ENCODE assay signal across 22 cellular contexts in genomic region chr20:56914532-56914931, GRCh38.
DNase-seq lines count a peak whose midpoint lies in the region; ATAC-seq, FAIRE-seq and TF ChIP-seq lines count a peak whose summit lies in the region.
"Had no signal": no experiment of that assay in that cellular context is flagged by ENCODE, and none has a peak within 500 bp of the region (broad histone marks: within the 10 kb centered on the region; RNA-seq: fewer than 3 reads in every experiment).

No MANE protein-coding gene starts in this region.

- no peak overlapping the region for H3K27ac Mint-ChIP-seq in HFFc6
- H3K27ac Mint-ChIP-seq: B cell; CD4-positive, alpha-beta T cell; CD8-positive, alpha-beta T cell had no signal

- H4K20me1 ChIP-seq in HepG2 (ENCODE audit: insufficient read depth, low read length) (no peaks in the 10 kb centered on the region), K562 (replicated peaks; ENCODE audit: control insufficient read depth, insufficient read depth, low read length) (no peaks in the 10 kb centered on the region; the same call in 1 of the 2 replicates)
- H4K20me1 ChIP-seq: BLaER1 treated with 17β-estradiol and CSF1 and Interleukin-3, amounts not matched to agents 10 nM and 100 nM had no signal

- H2AFZ ChIP-seq in HepG2 (ENCODE audit: low read length) (no peak overlapping the region), K562 (ENCODE audit: low read depth, low read length) (no peak overlapping the region)

- H3K27ac ChIP-seq in HepG2 (ENCODE audit: extremely low read length, insufficient read depth, low read length) (no peak overlapping the region), right lobe of liver (no peak overlapping the region), SJCRH30 (no peak overlapping the region), K562 (ENCODE audit: extremely low read depth, low read depth, low read length) (no peak overlapping the region)
- H3K27ac ChIP-seq: 22Rv1; A549; BLaER1 treated with 17β-estradiol and CSF1 and Interleukin-3, amounts not matched to agents 10 nM and 100 nM; C4-2B had no signal

- no peaks in the 10 kb centered on the region for H3K4me1 Mint-ChIP-seq in HFFc6 (ENCODE audit: low read depth)
- H3K4me1 Mint-ChIP-seq: B cell had no signal

- no TSS peak for BruUV-seq in HepG2 (replicated peaks; lab: Mats Ljungman, UMichigan)
- no TSS peak for BruUV-seq in K562 (replicated peaks; lab: Mats Ljungman, UMichigan)

- no peaks in the 10 kb centered on the region for H3K36me3 Mint-ChIP-seq in HFFc6 (ENCODE audit: low read depth)
- H3K36me3 Mint-ChIP-seq: CD8-positive, alpha-beta T cell had no signal

- no peaks in the 10 kb centered on the region; the same call in 1 of the 2 replicates for H3K9me3 Mint-ChIP-seq in HFFc6
- H3K9me3 Mint-ChIP-seq: CD4-positive, alpha-beta T cell; CD8-positive, alpha-beta T cell had no signal

- H3K27me3 ChIP-seq in HepG2 (ENCODE audit: control insufficient read depth in 1 of 2, insufficient read depth in 2 of 2, low read length in 2 of 2) (peaks cover 0 to 35% of the 10 kb centered on the region in 2 experiments; a peak in 3 of 5 replicates), right lobe of liver (no peaks in the 10 kb centered on the region), SJCRH30 (peaks cover 12% of the 10 kb centered on the region; the same call in 1 of the 2 replicates), K562 (ENCODE audit: control insufficient read depth in 2 of 2, insufficient read depth in 2 of 2, low read length in 2 of 2) (peaks cover 0 to 19% of the 10 kb centered on the region in 2 experiments; a peak in 3 of 5 replicates)
- H3K27me3 ChIP-seq: BLaER1 treated with 17β-estradiol and CSF1 and Interleukin-3, amounts not matched to agents 10 nM and 100 nM had no signal

- CTCF ChIA-PET in HepG2 (lab: Yijun Ruan, JAX; ENCODE audit: low intra/inter-chr PET ratio, low total read pairs) (no interaction called here), K562 (lab: Yijun Ruan, JAX; ENCODE audit: low intra/inter-chr PET ratio) (no interaction called here)

- POLR2A ChIA-PET in HepG2 (lab: Yijun Ruan, JAX) (no interaction called here), K562 (lab: Yijun Ruan, JAX) (no interaction called here)

- H3K79me2 ChIP-seq in HepG2 (ENCODE audit: insufficient read depth, low read length) (no peaks in the 10 kb centered on the region), K562 (ENCODE audit: control insufficient read depth, insufficient read depth, low read length) (no peaks in the 10 kb centered on the region)

- ATAC-seq in HepG2 (no peak), right lobe of liver (no peak), K562 (no peak)
- ATAC-seq: A549; CD8-positive, alpha-beta T cell had no signal

- no peaks in the 10 kb centered on the region for H3K9me3 ChIP-seq in HepG2 (ENCODE audit: low read length)
- H3K9me3 ChIP-seq in right lobe of liver = no peaks in the 10 kb centered on the region
- no peaks in the 10 kb centered on the region for H3K9me3 ChIP-seq in SJCRH30 (replicated peaks)
- no peaks in the 10 kb centered on the region for H3K9me3 ChIP-seq in K562 (replicated peaks; ENCODE audit: control insufficient read depth, insufficient read depth, low read depth, low read length)
- H3K9me3 ChIP-seq: A549; BLaER1 treated with 17β-estradiol and CSF1 and Interleukin-3, amounts not matched to agents 10 nM and 100 nM; Caco-2 had no signal

- TF ChIP-seq POLR2A in HepG2 (IDR thresholded peaks at IDR 0.05; ENCODE audit: insufficient read depth in 1 of 2, low read depth in 2 of 2, low read length in 2 of 2) (no peak), right lobe of liver (IDR thresholded peaks at IDR 0.05) (no peak), K562 (conservative IDR thresholded peaks at IDR 0.05) (no peak)

- TF ChIP-seq EP300 in HepG2 (IDR thresholded peaks at IDR 0.05; ENCODE audit: low read depth in 2 of 2, low read length in 2 of 2) (no peak), HepG2 (CRISPR knock-in tag; IDR thresholded peaks at IDR 0.05; ENCODE audit: borderline replicate concordance) (no peak), K562 (IDR thresholded peaks at IDR 0.05; ENCODE audit: low read length) (no peak)

- DNase-seq in HepG2 (ENCODE audit: low spot score) (no peak), right lobe of liver (no peak), SJCRH30 (peak; percentile 26 to 45), K562 (ENCODE audit: extremely low read depth in 1 of 4, low spot score in 3 of 4) (no peak), NCI-H774 (lab: John Stamatoyannopoulos, UW) (no peak), HFFc6 (no peak)
- DNase-seq: AML-193; Caco-2; Calu3; CD4-positive, alpha-beta T cell; CD8-positive, alpha-beta T cell; DMS79 treated with DMSO at 0.1 percent for 48 hours; GF-D8 had no signal

- H3K27me3 Mint-ChIP-seq in HFFc6 (ENCODE audit: insufficient read depth) = peaks cover 13% of the 10 kb centered on the region

- H3K4me2 ChIP-seq in HepG2 (ENCODE audit: low read depth, low read length) (no peak overlapping the region), K562 (ENCODE audit: insufficient read depth, low read length) (no peak overlapping the region)
- H3K4me2 ChIP-seq: A549; BLaER1 treated with 17β-estradiol and CSF1 and Interleukin-3, amounts not matched to agents 10 nM and 100 nM had no signal

- TF ChIP-seq RAD21 in HepG2 (CRISPR knock-in tag; IDR thresholded peaks at IDR 0.05) = no peak
- TF ChIP-seq RAD21 in K562 (CRISPR knock-in tag; conservative IDR thresholded peaks at IDR 0.05 in 1 of 2, IDR thresholded peaks at IDR 0.05 in 1 of 2) = no peak

- intact Hi-C loops in HepG2 (cut with micrococcal nuclease; ENCODE audit: unreplicated experiment) = no loop called here
- intact Hi-C loops in right lobe of liver (cut with DNase I) = no loop called here
- intact Hi-C loops in K562 (cut with micrococcal nuclease) = no loop called here

- H3K4me1 ChIP-seq in HepG2 (ENCODE audit: insufficient read depth, low read length) (no peaks in the 10 kb centered on the region), right lobe of liver (no peaks in the 10 kb centered on the region), SJCRH30 (peaks cover 16% of the 10 kb centered on the region), K562 (replicated peaks in 1 of 2; ENCODE audit: control insufficient read depth in 2 of 2, insufficient read depth in 2 of 2, low read length in 2 of 2) (no peaks in the 10 kb centered on the region)
- H3K4me1 ChIP-seq: A549, Caco-2 had no signal

- no peak overlapping the region for H3K9ac ChIP-seq in HepG2 (ENCODE audit: insufficient read depth, low read depth, low read length)
- H3K9ac ChIP-seq in K562 (ENCODE audit: insufficient read depth in 1 of 2, low read depth in 2 of 2, low read length in 2 of 2) = no peak overlapping the region
- H3K9ac ChIP-seq: BLaER1 treated with 17β-estradiol and CSF1 and Interleukin-3, amounts not matched to agents 10 nM and 100 nM had no signal

- TF ChIP-seq CTCF in HepG2 (CRISPR knock-in tag; IDR thresholded peaks at IDR 0.05) (no peak), right lobe of liver (IDR thresholded peaks at IDR 0.05) (no peak), K562 (IDR thresholded peaks at IDR 0.05 in 2 of 3, conservative IDR thresholded peaks at IDR 0.05 in 1 of 3; ENCODE audit: insufficient read depth in 2 of 3, low read depth in 1 of 3, low read length in 3 of 3) (no peak), HFFc6 (IDR thresholded peaks at IDR 0.05) (no peak)

- in situ Hi-C loops in HepG2 (cut with HindIII; ENCODE audit: extremely low pct_ligation_motif_present, low pct_unique_long_range_greater_than_20kb) = no loop called here
- in situ Hi-C loops in K562 (cut with MboI) = no loop called here

- no peaks in the 10 kb centered on the region for H3K9me1 ChIP-seq in K562 (ENCODE audit: control insufficient read depth, insufficient read depth, low read length)

- H3K4me3 ChIP-seq in HepG2 (replicated peaks in 1 of 3; ENCODE audit: insufficient read depth in 1 of 3, low read depth in 2 of 3, low read length in 3 of 3) = no peak overlapping the region
- no peak overlapping the region for H3K4me3 ChIP-seq in right lobe of liver
- no peak overlapping the region for H3K4me3 ChIP-seq in SJCRH30
- H3K4me3 ChIP-seq in K562 = no peak overlapping the region
- H3K4me3 ChIP-seq: A549; BLaER1 treated with 17β-estradiol and CSF1 and Interleukin-3, amounts not matched to agents 10 nM and 100 nM had no signal

- no peaks in the 10 kb centered on the region for H3K36me3 ChIP-seq in HepG2 (replicated peaks in 1 of 2; ENCODE audit: control insufficient read depth in 1 of 2, insufficient read depth in 2 of 2, low read length in 2 of 2)
- no peaks in the 10 kb centered on the region for H3K36me3 ChIP-seq in right lobe of liver
- H3K36me3 ChIP-seq in SJCRH30 = no peaks in the 10 kb centered on the region
- H3K36me3 ChIP-seq in K562 (ENCODE audit: control insufficient read depth, insufficient read depth, low read length) = no peaks in the 10 kb centered on the region
- H3K36me3 ChIP-seq: BLaER1 treated with 17β-estradiol and CSF1 and Interleukin-3, amounts not matched to agents 10 nM and 100 nM had no signal

- no peak overlapping the region for H3K4me3 Mint-ChIP-seq in HFFc6
- H3K4me3 Mint-ChIP-seq: B cell; CD4-positive, alpha-beta T cell; CD8-positive, alpha-beta T cell had no signal

- FAIRE-seq in HepG2 (lab: Jason Lieb, UNC) (no peak), K562 (lab: Jason Lieb, UNC) (no peak)
- FAIRE-seq: A549, D721Med, G401.6, GM12892, GM18507 had no signal

- under 1% methylated on average over 5 of the region's 5 CpGs for WGBS in HepG2 (ENCODE audit: low lambda C conversion rate)
- 49% methylated on average over 5 of the region's 5 CpGs for WGBS in right lobe of liver (ENCODE audit: insufficient coverage, low coverage, low lambda C conversion rate, missing lambda C conversion rate)
- WGBS in K562 (ENCODE audit: insufficient coverage, low coverage, missing lambda C conversion rate) = 4% methylated on average over 5 of the region's 5 CpGs

TF ChIP-seq in HepG2, 621 proteins besides CTCF, POLR2A, EP300 and RAD21 (continues in another document):
- no peak for TF ChIP-seq ATF4 (CRISPR knock-in tag; IDR thresholded peaks at IDR 0.05)

Comparison
In these comparisons a context has a peak if more than half of its experiments do, and no peak if none do; other contexts are left out.
1. DNase-seq: peak in SJCRH30 (2 of 2); none in HepG2 (single experiment), right lobe of liver (0 of 3), K562 (0 of 4), NCI-H774 (single experiment) and HFFc6 (single experiment).